In the genomic region with DNA sequence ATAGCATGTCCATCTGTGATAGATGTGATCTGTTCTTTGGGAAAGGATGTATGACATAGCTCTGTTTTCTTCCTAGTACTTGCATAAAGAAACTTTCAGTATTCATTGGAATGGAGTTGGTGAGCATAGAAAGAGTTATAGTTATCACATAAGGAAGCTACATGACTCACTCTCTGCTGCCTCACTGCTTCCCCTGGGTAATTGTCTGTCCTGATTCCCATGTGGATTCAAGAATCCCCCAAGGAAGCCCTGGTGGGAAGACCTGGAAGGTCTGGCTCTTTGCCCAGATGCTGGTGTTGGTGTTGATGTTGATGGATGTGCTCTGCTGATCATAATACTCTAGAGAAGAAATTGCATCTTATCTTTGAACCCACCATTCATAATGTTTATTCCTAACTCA, we compare ENCODE assay signal across 14 cellular contexts.
DNase-seq lines count a peak whose midpoint lies in the region; ATAC-seq, FAIRE-seq and TF ChIP-seq lines count a peak whose summit lies in the region.
"Had no signal": no experiment of that assay in that cellular context is flagged by ENCODE, and none has a peak within 500 bp of the region (broad histone marks: within the 10 kb centered on the region; RNA-seq: fewer than 3 reads in every experiment).

No MANE protein-coding gene starts in this region.

- peaks cover 45% of the 10 kb centered on the region for H3K36me3 Mint-ChIP-seq in CD8-positive, alpha-beta T cell
- H3K36me3 Mint-ChIP-seq in astrocyte (ENCODE audit: low read depth, unreplicated experiment), result peaks cover 5% of the 10 kb centered on the region

- TF ChIP-seq CTCF in CD8-positive, alpha-beta T cell (IDR thresholded peaks at IDR 0.05), result no peak
- no peak for TF ChIP-seq CTCF in astrocyte (IDR thresholded peaks at IDR 0.05; ENCODE audit: insufficient read depth, low read depth, low read length)

- H3K4me2 ChIP-seq in astrocyte (ENCODE audit: low read length), result peak overlapping the region; percentile 36

- peaks cover 8% of the 10 kb centered on the region for H3K4me1 ChIP-seq in CD8-positive, alpha-beta T cell (ENCODE audit: insufficient read depth, low read length)
- H3K4me1 ChIP-seq in astrocyte (ENCODE audit: insufficient read depth, low read length), result peaks cover 10% of the 10 kb centered on the region
- H3K4me1 ChIP-seq: stomach had no signal

- peaks cover 18% of the 10 kb centered on the region for H4K20me1 ChIP-seq in astrocyte (ENCODE audit: insufficient read depth, low read length)

- peak overlapping the region; percentile 14 for H3K27ac Mint-ChIP-seq in CD8-positive, alpha-beta T cell
- peak overlapping the region; percentile 67 for H3K27ac Mint-ChIP-seq in astrocyte (ENCODE audit: unreplicated experiment)
- H3K27ac Mint-ChIP-seq: dendritic cell treated with granulocyte-macrophage colony-stimulating factor and Interleukin-4, amounts not matched to agents 40 ng/mL and 50 ng/mL, for 4 days had no signal

- in situ Hi-C loops in KBM-7 (cut with MboI; ENCODE audit: low pct_unique_long_range_greater_than_20kb, low sequenced_read_pairs), result no loop called here

- H3K4me1 Mint-ChIP-seq in CD8-positive, alpha-beta T cell (ENCODE audit: low read depth), result peaks cover 52% of the 10 kb centered on the region
- peaks cover 17% of the 10 kb centered on the region for H3K4me1 Mint-ChIP-seq in astrocyte (ENCODE audit: low read depth, unreplicated experiment)

- H3K27ac ChIP-seq in CD8-positive, alpha-beta T cell (ENCODE audit: low read depth, low read length), result no peak overlapping the region
- peak overlapping the region; percentile 22 for H3K27ac ChIP-seq in astrocyte (ENCODE audit: low read depth, low read length)
- H3K27ac ChIP-seq: skin epidermis, stomach had no signal

- no peak for DNase-seq in CD8-positive, alpha-beta T cell
- DNase-seq in HTR-8/SVneo (ENCODE audit: insufficient read length, low spot score), result peak; percentile 75
- peak; percentile 86 for DNase-seq in astrocyte (ENCODE audit: low read depth)
- DNase-seq in kidney glomerular epithelial cell (lab: John Stamatoyannopoulos, UW), result peak; percentile 42
- DNase-seq in activated CD4-positive, alpha-beta T cell treated with anti-CD3 and anti-CD28 coated beads for 48 hours, result no peak
- DNase-seq in KBM-7, result no peak
- no peak for DNase-seq in globus pallidus (ENCODE audit: low spot score)
- DNase-seq: GF-D8, left colon, NCI-H1048, stomach had no signal

- no peaks in the 10 kb centered on the region for H3K27me3 ChIP-seq in CD8-positive, alpha-beta T cell (ENCODE audit: insufficient read depth, low read length)
- H3K27me3 ChIP-seq in astrocyte (ENCODE audit: insufficient read depth, low read length), result no peaks in the 10 kb centered on the region
- H3K27me3 ChIP-seq: stomach had no signal

- no peak overlapping the region for H3K4me3 Mint-ChIP-seq in CD8-positive, alpha-beta T cell
- H3K4me3 Mint-ChIP-seq in astrocyte (ENCODE audit: unreplicated experiment), result peak overlapping the region; percentile 11
- H3K4me3 Mint-ChIP-seq: dendritic cell treated with granulocyte-macrophage colony-stimulating factor and Interleukin-4, amounts not matched to agents 40 ng/mL and 50 ng/mL, for 4 days had no signal

- no peak overlapping the region for H3K9ac ChIP-seq in astrocyte (ENCODE audit: low read length)

- H2AFZ ChIP-seq in astrocyte (ENCODE audit: low read depth, low read length), result no peak overlapping the region

- no peak for FAIRE-seq in HTR-8/SVneo (lab: Jason Lieb, UNC)
- FAIRE-seq in astrocyte (lab: Jason Lieb, UNC), result peak; percentile 94

- POLR2A ChIA-PET in CD8-positive, alpha-beta T cell (lab: Charles Lee), result interaction anchor here (1.2 kb wide), 1 partner anchor 61 kb away, joined by 3 read pairs; the partner anchor contains the start of gene PTPN4

- H3K9me3 Mint-ChIP-seq in CD8-positive, alpha-beta T cell, result peaks cover 7% of the 10 kb centered on the region
- H3K9me3 Mint-ChIP-seq in astrocyte (ENCODE audit: unreplicated experiment), result peaks cover 4% of the 10 kb centered on the region

- no peak overlapping the region for H3K4me3 ChIP-seq in CD8-positive, alpha-beta T cell (ENCODE audit: low read depth, low read length)
- H3K4me3 ChIP-seq in astrocyte (ENCODE audit: insufficient read depth, low read depth, low read length), result no peak overlapping the region
- H3K4me3 ChIP-seq: skin epidermis, stomach had no signal

- ATAC-seq in CD8-positive, alpha-beta T cell, result no peak
- no peak for ATAC-seq in GM18511 (IDR thresholded peaks at IDR 0.05; ENCODE audit: unreplicated experiment)
- ATAC-seq: left colon had no signal

- intact Hi-C loops in CD8-positive, alpha-beta T cell (cut with DNase I, micrococcal nuclease), result no loop called here

- CTCF ChIA-PET in CD8-positive, alpha-beta T cell (lab: Charles Lee), result interaction anchor here (0.8 to 3.7 kb wide), 5 partner anchors 66 to 122 kb away, joined by 3 to 27 read pairs (median 3); no protein-coding TSS in a partner anchor

- H3K9me3 ChIP-seq in CD8-positive, alpha-beta T cell (ENCODE audit: low read length), result no peaks in the 10 kb centered on the region
- no peaks in the 10 kb centered on the region for H3K9me3 ChIP-seq in astrocyte (ENCODE audit: insufficient read depth, low read depth, low read length)
- H3K9me3 ChIP-seq: stomach had no signal

- no peaks in the 10 kb centered on the region for H3K27me3 Mint-ChIP-seq in CD8-positive, alpha-beta T cell (ENCODE audit: low read depth)
- H3K27me3 Mint-ChIP-seq in astrocyte (ENCODE audit: low read depth, unreplicated experiment), result no peaks in the 10 kb centered on the region
- H3K27me3 Mint-ChIP-seq: dendritic cell treated with granulocyte-macrophage colony-stimulating factor and Interleukin-4, amounts not matched to agents 40 ng/mL and 50 ng/mL, for 4 days had no signal

- H3K79me2 ChIP-seq in astrocyte (ENCODE audit: insufficient read depth, low read length), result peaks cover 6% of the 10 kb centered on the region

- H3K36me3 ChIP-seq in CD8-positive, alpha-beta T cell (ENCODE audit: insufficient read depth, low read length), result no peaks in the 10 kb centered on the region
- H3K36me3 ChIP-seq in astrocyte (ENCODE audit: insufficient read depth, low read length), result no peaks in the 10 kb centered on the region
- H3K36me3 ChIP-seq: stomach had no signal

Comparison
In these comparisons a context has a peak if more than half of its experiments do, and no peak if none do; other contexts are left out.
1. DNase-seq: peak in HTR-8/SVneo (single experiment), astrocyte (single experiment) and kidney glomerular epithelial cell (single experiment); none in CD8-positive, alpha-beta T cell (0 of 7), activated CD4-positive, alpha-beta T cell treated with anti-CD3 and anti-CD28 coated beads for 48 hours (single experiment), KBM-7 (single experiment) and globus pallidus (single experiment).